ENCODE assay signal across 17 cellular contexts in genomic region chr3:189773056-189773455, GRCh38.
DNase-seq lines count a peak whose midpoint lies in the region; TF ChIP-seq lines count a peak whose summit lies in the region.
"Had no signal": no experiment of that assay in that cellular context is flagged by ENCODE, and none has a peak within 500 bp of the region (broad histone marks: within the 10 kb centered on the region; RNA-seq: fewer than 3 reads in every experiment).

No MANE protein-coding gene starts in this region.

- TF ChIP-seq CTCF in AG10803 (conservative IDR thresholded peaks at IDR 0.05; ENCODE audit: low read length): no peak
- TF ChIP-seq CTCF in cardiac fibroblast (IDR thresholded peaks at IDR 0.05; ENCODE audit: low read depth, low read length): no peak

- no peaks in the 10 kb centered on the region for H3K36me3 ChIP-seq in mesodermal cell (ENCODE audit: control insufficient read depth, insufficient read depth, low read length)
- H3K36me3 ChIP-seq: vagina had no signal

- DNase-seq in AG10803 (ENCODE audit: low read depth): peak; percentile 74
- peak; percentile 56 for DNase-seq in LoVo (ENCODE audit: low spot score)
- peak; percentile 42 to 51 for DNase-seq in cardiac fibroblast (ENCODE audit: low read depth in 2 of 2)
- no peak for DNase-seq in DMS153 (lab: John Stamatoyannopoulos, UW)
- DNase-seq in NK-92 treated with Interleukin-12 subunit alpha and Interleukin-12 subunit beta, amount 100 ng/mL, for 24 hours (lab: John Stamatoyannopoulos, UW): no peak
- no peak for DNase-seq in GDM1 (lab: John Stamatoyannopoulos, UW)
- no peak for DNase-seq in SW480 (ENCODE audit: low spot score)
- DNase-seq: activated CD4-positive, alpha-beta T cell treated with anti-CD3 and anti-CD28 coated beads for 36 hours; anterior cingulate cortex; C1 segment of cervical spinal cord; dorsolateral prefrontal cortex; kidney; NCI-H2171 treated with DMSO at 0.1 percent for 48 hours; psoas muscle; stimulated activated CD8-positive, alpha-beta memory T cell treated with anti-CD3 and anti-CD28 coated beads, Interleukin-4, amount 100 ng/mL, for 48 hours had no signal

- 88 to 94% methylated on average over 2 to 3 of the region's 5 CpGs for WGBS in mesodermal cell (ENCODE audit: insufficient coverage in 2 of 2), 2 experiments

- H3K4me1 ChIP-seq in mesodermal cell (ENCODE audit: control insufficient read depth, insufficient read depth, low read length, poor library complexity, severe bottlenecking): peaks cover 11% of the 10 kb centered on the region

- peak overlapping the region; percentile 66 for H3K27ac ChIP-seq in mesodermal cell (ENCODE audit: low read depth, low read length, severe bottlenecking)
- H3K27ac ChIP-seq: dorsolateral prefrontal cortex, psoas muscle, vagina had no signal

- H3K4me3 ChIP-seq in AG10803 (ENCODE audit: low read length) (peak overlapping the region; percentile 34), cardiac fibroblast (replicated peaks in 1 of 2; ENCODE audit: low read depth in 2 of 2, low read length in 2 of 2) (no peak overlapping the region), mesodermal cell (ENCODE audit: extremely low read depth, insufficient read depth, low read length, poor library complexity, severe bottlenecking) (no peak overlapping the region)
- H3K4me3 ChIP-seq: dorsolateral prefrontal cortex, psoas muscle, vagina had no signal

- H3K9me3 ChIP-seq in mesodermal cell (ENCODE audit: control insufficient read depth, low read length): no peaks in the 10 kb centered on the region
- H3K9me3 ChIP-seq: psoas muscle, vagina had no signal

Comparison
In these comparisons a context has a peak if more than half of its experiments do, and no peak if none do; other contexts are left out.
1. DNase-seq: peak in AG10803 (single experiment), LoVo (single experiment) and cardiac fibroblast (2 of 2); none in DMS153 (single experiment), NK-92 treated with Interleukin-12 subunit alpha and Interleukin-12 subunit beta, amount 100 ng/mL, for 24 hours (single experiment), GDM1 (single experiment) and SW480 (single experiment).